ENCODE assay signal across 11 cellular contexts in genomic region chr11:35170503-35170902, GRCh38. TPM values are rescaled to one million over a fixed set of nuclear protein-coding genes. Genes with fewer than 3 reads are reported as not detected.
A peak's percentile ranks its signal among the peaks of the same experiment; 100 is the strongest.
DNase-seq lines count a peak whose midpoint lies in the region; ATAC-seq and TF ChIP-seq lines count a peak whose summit lies in the region.
"Had no signal": no experiment of that assay in that cellular context is flagged by ENCODE, and none has a peak within 500 bp of the region (broad histone marks: within the 10 kb centered on the region; RNA-seq: fewer than 3 reads in every experiment).

No MANE protein-coding gene starts in this region.

- peaks cover 78% of the 10 kb centered on the region for H3K36me3 Mint-ChIP-seq in activated naive CD4-positive, alpha-beta T cell treated with anti-CD3 and anti-CD28 coated beads, Interleukin-2, amount 10 ng/mL, durations not matched to agents 7 days and 5 days
- H3K36me3 Mint-ChIP-seq in activated T-helper 17 cell treated with anti-CD3 and anti-CD28 coated beads, Interleukin-2, amount 50 U/mL, for 72 hours (ENCODE audit: low read depth) = peaks cover 100% of the 10 kb centered on the region
- H3K36me3 Mint-ChIP-seq in memory B cell = peaks cover 34% of the 10 kb centered on the region

- intact Hi-C loops in prostate gland (cut with DNase I) = no loop called here

- no peak overlapping the region for H3K4me3 Mint-ChIP-seq in activated naive CD4-positive, alpha-beta T cell treated with anti-CD3 and anti-CD28 coated beads, Interleukin-2, amount 10 ng/mL, durations not matched to agents 7 days and 5 days
- peak overlapping the region; percentile 93 for H3K4me3 Mint-ChIP-seq in activated T-helper 17 cell treated with anti-CD3 and anti-CD28 coated beads, Interleukin-2, amount 50 U/mL, for 72 hours
- no peak overlapping the region for H3K4me3 Mint-ChIP-seq in memory B cell

- H3K27ac ChIP-seq in tibial nerve (peak overlapping the region in 3 of 4 donors; percentile 3 to 93 (median 71)), prostate gland (no peak overlapping the region)

- H3K9me3 ChIP-seq in tibial nerve (no peaks in the 10 kb centered on the region), prostate gland (no peaks in the 10 kb centered on the region)
- H3K9me3 ChIP-seq: adrenal gland had no signal

- ATAC-seq in activated T-helper 17 cell treated with anti-CD3 and anti-CD28 coated beads, Interleukin-2, amount 50 U/mL, for 72 hours (replicated peaks) = no peak
- ATAC-seq in memory B cell (ENCODE audit: low read depth) (no peak), HG02884 (IDR thresholded peaks at IDR 0.05; ENCODE audit: unreplicated experiment) (no peak)

- peaks cover 1% of the 10 kb centered on the region for H3K9me3 Mint-ChIP-seq in activated naive CD4-positive, alpha-beta T cell treated with anti-CD3 and anti-CD28 coated beads, Interleukin-2, amount 10 ng/mL, durations not matched to agents 7 days and 5 days
- no peaks in the 10 kb centered on the region for H3K9me3 Mint-ChIP-seq in activated T-helper 17 cell treated with anti-CD3 and anti-CD28 coated beads, Interleukin-2, amount 50 U/mL, for 72 hours
- H3K9me3 Mint-ChIP-seq in memory B cell = no peaks in the 10 kb centered on the region

- H3K4me1 Mint-ChIP-seq in activated naive CD4-positive, alpha-beta T cell treated with anti-CD3 and anti-CD28 coated beads, Interleukin-2, amount 10 ng/mL, durations not matched to agents 7 days and 5 days = peaks cover 100% of the 10 kb centered on the region
- peaks cover 95% of the 10 kb centered on the region for H3K4me1 Mint-ChIP-seq in activated T-helper 17 cell treated with anti-CD3 and anti-CD28 coated beads, Interleukin-2, amount 50 U/mL, for 72 hours
- peaks cover 81% of the 10 kb centered on the region for H3K4me1 Mint-ChIP-seq in memory B cell

- CTCF ChIA-PET in activated naive CD4-positive, alpha-beta T cell treated with anti-CD3 and anti-CD28 coated beads, Interleukin-2, amount 10 ng/mL, durations not matched to agents 7 days and 5 days (lab: Charles Lee) = interaction anchor here (0.7 to 1.4 kb wide), 4 partner anchors 11 to 171 kb away, joined by 3 to 4 read pairs (median 3); no protein-coding TSS in a partner anchor

- H3K27ac Mint-ChIP-seq in activated naive CD4-positive, alpha-beta T cell treated with anti-CD3 and anti-CD28 coated beads, Interleukin-2, amount 10 ng/mL, durations not matched to agents 7 days and 5 days = peak overlapping the region; percentile 69
- peak overlapping the region; percentile 99 for H3K27ac Mint-ChIP-seq in activated T-helper 17 cell treated with anti-CD3 and anti-CD28 coated beads, Interleukin-2, amount 50 U/mL, for 72 hours
- H3K27ac Mint-ChIP-seq in memory B cell = peak overlapping the region; percentile 100

- no peak overlapping the region for H3K4me3 ChIP-seq in tibial nerve
- H3K4me3 ChIP-seq in prostate gland = no peak overlapping the region
- H3K4me3 ChIP-seq: adrenal gland had no signal

- TF ChIP-seq CTCF in tibial nerve (IDR thresholded peaks at IDR 0.05) = no peak
- TF ChIP-seq CTCF in prostate gland (IDR thresholded peaks at IDR 0.05) = no peak

- H3K36me3 ChIP-seq in tibial nerve = no peaks in the 10 kb centered on the region
- no peaks in the 10 kb centered on the region for H3K36me3 ChIP-seq in prostate gland
- H3K36me3 ChIP-seq: adrenal gland had no signal

- WGBS in tibial nerve, 2 donors = 28 to 35% methylated on average over 3 of the region's 3 CpGs
- 25% methylated on average over 3 of the region's 3 CpGs for WGBS in prostate gland

- H3K27me3 ChIP-seq in tibial nerve = no peaks in the 10 kb centered on the region
- no peaks in the 10 kb centered on the region for H3K27me3 ChIP-seq in prostate gland (replicated peaks; ENCODE audit: insufficient read depth)
- H3K27me3 ChIP-seq: adrenal gland had no signal

- no peak for TF ChIP-seq POLR2A in tibial nerve (IDR thresholded peaks at IDR 0.05)
- no peak for TF ChIP-seq POLR2A in prostate gland (IDR thresholded peaks at IDR 0.05)

- peaks cover 0 to 81% (median 70%) of the 10 kb centered on the region in 4 donors for H3K4me1 ChIP-seq in tibial nerve
- H3K4me1 ChIP-seq in prostate gland (replicated peaks) = peaks cover 9% of the 10 kb centered on the region

- DNase-seq in activated naive CD4-positive, alpha-beta T cell treated with anti-CD3 and anti-CD28 coated beads, Interleukin-2, amount 10 ng/mL, durations not matched to agents 7 days and 5 days = no peak
- no peak for DNase-seq in activated naive CD4-positive, alpha-beta T cell treated with anti-CD3 and anti-CD28 coated beads, Interleukin-2, amount 50 U/mL, for 16 hours
- no peak for DNase-seq in memory B cell (ENCODE audit: low spot score in 2 of 2)
- DNase-seq in tibial nerve (ENCODE audit: low spot score in 2 of 2) = no peak
- no peak for DNase-seq in prostate gland (ENCODE audit: low spot score)
- no peak for DNase-seq in stimulated activated CD4-positive, alpha-beta T cell treated with anti-CD3 and anti-CD28 coated beads, Interleukin-12 subunit alpha, Interleukin-12 subunit beta, amount 100 ng/mL, for 4 hours
- DNase-seq: adrenal gland, H7, NCI-H2171 treated with DMSO at 0.1 percent for 48 hours had no signal

- H3K27me3 Mint-ChIP-seq in activated naive CD4-positive, alpha-beta T cell treated with anti-CD3 and anti-CD28 coated beads, Interleukin-2, amount 10 ng/mL, durations not matched to agents 7 days and 5 days = no peaks in the 10 kb centered on the region
- H3K27me3 Mint-ChIP-seq in activated T-helper 17 cell treated with anti-CD3 and anti-CD28 coated beads, Interleukin-2, amount 50 U/mL, for 72 hours = no peaks in the 10 kb centered on the region
- H3K27me3 Mint-ChIP-seq in memory B cell = no peaks in the 10 kb centered on the region

- TF ChIP-seq EP300 in tibial nerve (IDR thresholded peaks at IDR 0.05) = no peak

RNA-seq across cellular contexts. Expression of gene CD44, which starts 31.5 kb away (rescaled TPM):
- 100 to 1,000 TPM; 408 to 664 TPM for total RNA-seq in activated T-helper 17 cell treated with anti-CD3 and anti-CD28 coated beads, Interleukin-2, amount 50 U/mL, for 72 hours
- total RNA-seq in tibial nerve (100 to 1,000 TPM in 1 of 4 donors, 10 to 100 TPM in 3; 67.1 to 180 (median 84.8) TPM), prostate gland (100 to 1,000 TPM; 166 to 203 TPM)

Comparison
In these comparisons a context has a peak if more than half of its experiments do, and no peak if none do; other contexts are left out.
1. H3K27ac ChIP-seq: peak in tibial nerve (3 of 4); none in prostate gland (0 of 2).
2. Peak in every context shown above with its lines, with median percentiles within 50 percentile points of each other: H3K27ac Mint-ChIP-seq.